11 cellular contexts compared by ENCODE assay signal in the genomic region with DNA sequence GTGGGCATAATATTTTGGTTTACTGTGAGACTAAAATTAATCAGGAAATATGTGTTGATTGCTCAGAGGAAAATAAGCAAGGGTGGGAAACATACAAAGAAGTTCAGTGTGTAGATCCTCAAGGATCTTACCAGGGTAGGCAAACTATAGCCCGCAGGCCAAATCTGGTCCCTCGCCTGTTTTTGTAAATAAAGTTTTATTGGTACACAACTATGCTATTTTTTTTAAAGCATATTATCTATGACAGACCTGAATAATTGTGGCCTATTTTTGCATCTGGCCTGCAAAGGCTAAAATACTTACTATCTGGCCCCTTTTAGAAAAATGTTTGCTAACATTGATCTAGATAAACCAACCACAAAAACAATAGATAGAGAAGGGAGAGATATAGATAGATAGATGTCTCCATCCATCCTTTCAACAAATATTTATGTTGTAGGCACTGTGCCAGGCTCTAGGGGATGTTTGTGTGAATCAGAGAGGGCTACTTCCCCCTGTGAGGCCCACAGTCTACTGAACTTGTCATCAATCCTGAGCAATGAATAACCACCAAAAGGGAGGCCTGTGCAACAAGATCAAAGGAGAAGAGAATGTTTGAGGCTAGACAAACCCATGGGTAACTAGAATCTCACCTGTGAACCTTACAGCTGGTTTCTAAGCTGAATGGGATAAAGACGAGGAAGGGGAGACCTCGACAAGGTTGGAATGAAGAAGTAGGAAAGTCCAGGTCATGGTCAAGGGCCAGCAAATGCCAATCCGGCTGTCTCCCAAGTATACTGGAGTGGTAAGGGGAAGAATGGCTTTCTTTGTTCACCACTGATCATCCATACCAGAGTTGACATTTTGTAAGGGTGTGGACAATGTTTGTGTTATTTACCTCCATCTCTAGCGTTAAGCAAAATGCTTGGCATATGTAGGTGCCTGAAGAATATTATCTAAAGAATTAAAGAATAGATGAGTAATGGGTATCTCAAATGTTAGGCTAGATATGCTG. TPM values are rescaled to one million over a fixed set of nuclear protein-coding genes. Genes with fewer than 3 reads are reported as not detected.
DNase-seq lines count a peak whose midpoint lies in the region; ATAC-seq and TF ChIP-seq lines count a peak whose summit lies in the region.
"Had no signal": no experiment of that assay in that cellular context is flagged by ENCODE, and none has a peak within 500 bp of the region (broad histone marks: within the 10 kb centered on the region; RNA-seq: fewer than 3 reads in every experiment).

No MANE protein-coding gene starts in this region.

- intact Hi-C loops in naive thymus-derived CD4-positive, alpha-beta T cell (cut with micrococcal nuclease) = loop anchor here in 1 of 2 donors (2.0 to 5.0 kb wide), 2 partner anchors 65 to 78 kb away; a partner anchor contains a TSS

- DNase-seq in DMS53 treated with DMSO at 0.1 percent for 48 hours (lab: John Stamatoyannopoulos, UW; ENCODE audit: unreplicated experiment) (peak; percentile 26), NCI-H2171 (lab: John Stamatoyannopoulos, UW) (no peak), NCI-H1694 treated with DMSO at 0.1 percent for 48 hours (lab: John Stamatoyannopoulos, UW) (no peak), ureter (ENCODE audit: low spot score) (no peak), medulla oblongata (ENCODE audit: extremely low spot score) (no peak)
- DNase-seq in naive thymus-derived CD4-positive, alpha-beta T cell = peak in 6 of 9 donors; percentile 12 to 54 (median 35)

- H3K27ac Mint-ChIP-seq in activated T-helper 17 cell treated with anti-CD3 and anti-CD28 coated beads, Interleukin-2, amount 50 U/mL, for 72 hours = peak overlapping the region; percentile 61
- peak overlapping the region in 8 of 9 donors; percentile 1 to 79 (median 50) for H3K27ac Mint-ChIP-seq in naive thymus-derived CD4-positive, alpha-beta T cell

- H3K9me3 ChIP-seq in naive thymus-derived CD4-positive, alpha-beta T cell (ENCODE audit: control insufficient read depth in 2 of 3, low read length in 3 of 3) = no peaks in the 10 kb centered on the region

- no peaks in the 10 kb centered on the region for H3K27me3 ChIP-seq in naive thymus-derived CD4-positive, alpha-beta T cell (ENCODE audit: control insufficient read depth in 2 of 2, insufficient read depth in 2 of 2, low read length in 2 of 2)

- no peaks in the 10 kb centered on the region for H3K27me3 Mint-ChIP-seq in activated T-helper 17 cell treated with anti-CD3 and anti-CD28 coated beads, Interleukin-2, amount 50 U/mL, for 72 hours
- H3K27me3 Mint-ChIP-seq in naive thymus-derived CD4-positive, alpha-beta T cell = peaks cover 0 to 8% (median 0%) of the 10 kb centered on the region in 5 donors

- peak; percentile 61; the same call in 1 of the 2 replicates for TF ChIP-seq EP300 in Ishikawa (IDR thresholded peaks at IDR 0.05; ENCODE audit: borderline replicate concordance)

- peak overlapping the region; percentile 39 for H3K4me3 Mint-ChIP-seq in activated T-helper 17 cell treated with anti-CD3 and anti-CD28 coated beads, Interleukin-2, amount 50 U/mL, for 72 hours
- H3K4me3 Mint-ChIP-seq in naive thymus-derived CD4-positive, alpha-beta T cell = peak overlapping the region in 9 of 10 donors; percentile 14 to 76 (median 46)

- H3K36me3 ChIP-seq in naive thymus-derived CD4-positive, alpha-beta T cell (ENCODE audit: control insufficient read depth in 2 of 3, insufficient read depth in 3 of 3, low read length in 3 of 3) = no peaks in the 10 kb centered on the region

- peaks cover 0 to 48% of the 10 kb centered on the region in 2 donors for H3K4me1 ChIP-seq in naive thymus-derived CD4-positive, alpha-beta T cell (ENCODE audit: control insufficient read depth in 2 of 2, insufficient read depth in 2 of 2, low read length in 2 of 2)

- peak; percentile 88 for ATAC-seq in activated T-helper 17 cell treated with anti-CD3 and anti-CD28 coated beads, Interleukin-2, amount 50 U/mL, for 72 hours (replicated peaks)
- peak; percentile 74 for ATAC-seq in naive thymus-derived CD4-positive, alpha-beta T cell

- no peak overlapping the region for H3K4me3 ChIP-seq in naive thymus-derived CD4-positive, alpha-beta T cell (ENCODE audit: low read length)
- H3K4me3 ChIP-seq: skin epidermis had no signal

- H3K9me3 Mint-ChIP-seq in activated T-helper 17 cell treated with anti-CD3 and anti-CD28 coated beads, Interleukin-2, amount 50 U/mL, for 72 hours = no peaks in the 10 kb centered on the region
- H3K9me3 Mint-ChIP-seq in naive thymus-derived CD4-positive, alpha-beta T cell = peaks cover 0 to 6% (median 0%) of the 10 kb centered on the region in 11 donors

- no peak for TF ChIP-seq RAD21 in Ishikawa (IDR thresholded peaks at IDR 0.05; ENCODE audit: low read depth)

- POLR2A ChIA-PET in naive thymus-derived CD4-positive, alpha-beta T cell (lab: Charles Lee) = interaction anchor here (0.9 to 2.3 kb wide), 4 partner anchors 10 to 88 kb away, joined by 3 to 7 read pairs (median 5); no protein-coding TSS in a partner anchor

- peaks cover 39% of the 10 kb centered on the region for H3K4me1 Mint-ChIP-seq in activated T-helper 17 cell treated with anti-CD3 and anti-CD28 coated beads, Interleukin-2, amount 50 U/mL, for 72 hours
- H3K4me1 Mint-ChIP-seq in naive thymus-derived CD4-positive, alpha-beta T cell = peaks cover 25 to 62% (median 51%) of the 10 kb centered on the region in 7 donors

- CTCF ChIA-PET in naive thymus-derived CD4-positive, alpha-beta T cell (lab: Charles Lee) = no interaction called here

- H3K27ac ChIP-seq in naive thymus-derived CD4-positive, alpha-beta T cell (ENCODE audit: low read depth, low read length) = no peak overlapping the region

- no peaks in the 10 kb centered on the region for H3K36me3 Mint-ChIP-seq in activated T-helper 17 cell treated with anti-CD3 and anti-CD28 coated beads, Interleukin-2, amount 50 U/mL, for 72 hours (ENCODE audit: low read depth)
- H3K36me3 Mint-ChIP-seq in naive thymus-derived CD4-positive, alpha-beta T cell = peaks cover 0 to 7% (median 0%) of the 10 kb centered on the region in 5 donors

TF ChIP-seq in Ishikawa, 13 proteins besides CTCF, POLR2A, EP300 and RAD21:
- no peak for TF ChIP-seq FOXM1 (IDR thresholded peaks at IDR 0.05; ENCODE audit: borderline replicate concordance, low read depth)
- peak; percentile 43; the same call in 1 of the 2 replicates for TF ChIP-seq NFIC (IDR thresholded peaks at IDR 0.05)

RNA-seq across cellular contexts. Expression of a gene that starts 23.6 kb away (rescaled TPM):
- total RNA-seq in activated T-helper 17 cell treated with anti-CD3 and anti-CD28 coated beads, Interleukin-2, amount 50 U/mL, for 72 hours = 1 to 10 TPM in 1 of 2 donors, under 1 TPM in 1; 0.65 to 2.6 TPM
- 1 to 10 TPM in 1 of 5 experiments, under 1 TPM in 3, not detected in 1; 0.19 to 1.6 (median 0.28) TPM for total RNA-seq in naive thymus-derived CD4-positive, alpha-beta T cell
- not detected for polyA plus RNA-seq in naive thymus-derived CD4-positive, alpha-beta T cell
- 0.16 TPM for total RNA-seq in ureter
- total RNA-seq: frontal cortex; T-helper 2 cell treated with Interferon-gamma antibody and Interleukin-4, amounts not matched to agents 100 ng/mL and 5 ng/mL, for 36 hours had no signal

Comparison
In these comparisons a context has a peak if more than half of its experiments do, and no peak if none do; other contexts are left out.
1. DNase-seq: peak in DMS53 treated with DMSO at 0.1 percent for 48 hours (single experiment) and naive thymus-derived CD4-positive, alpha-beta T cell (6 of 9); none in NCI-H2171 (single experiment), NCI-H1694 treated with DMSO at 0.1 percent for 48 hours (single experiment), ureter (single experiment) and medulla oblongata (single experiment).